Comparison of ENCODE assay signal across 2 cellular contexts in genomic region chr20:25245461-25245860, GRCh38.
TF ChIP-seq lines count a peak whose summit lies in the region.

No MANE protein-coding gene starts in this region.

TF ChIP-seq in SK-N-SH, 30 proteins besides CTCF, POLR2A, EP300 and RAD21 (continued from another document):
- no peak for TF ChIP-seq USF1 (IDR thresholded peaks at IDR 0.05; ENCODE audit: borderline replicate concordance, low read depth)
- TF ChIP-seq RXRA (IDR thresholded peaks at IDR 0.05; ENCODE audit: borderline replicate concordance, low read depth): no peak
- no peak for TF ChIP-seq REST (IDR thresholded peaks at IDR 0.05; ENCODE audit: low read depth, low read length)
- no peak for TF ChIP-seq TCF12 (IDR thresholded peaks at IDR 0.05)
- TF ChIP-seq IRF3 (IDR thresholded peaks at IDR 0.05; ENCODE audit: low read depth, low read length): no peak
- no peak for TF ChIP-seq USF2 (IDR thresholded peaks at IDR 0.05; ENCODE audit: borderline replicate concordance, low read depth, low read length)
- no peak for TF ChIP-seq GATA2 (CRISPR knock-in tag; IDR thresholded peaks at IDR 0.05)
- no peak for TF ChIP-seq FOXJ3 (CRISPR knock-in tag; IDR thresholded peaks at IDR 0.05)
TF ChIP-seq in SK-N-SH: peak in this region for 0.

TF ChIP-seq in SK-N-SH treated with all-trans-retinoic acid at 6 μM for 48 hours, 23 proteins besides CTCF, POLR2A, EP300 and RAD21 (continued from another document):
- TF ChIP-seq TSHZ2 (CRISPR knock-in tag; IDR thresholded peaks at IDR 0.05) (no peak), PATZ1 (CRISPR knock-in tag; IDR thresholded peaks at IDR 0.05; ENCODE audit: borderline replicate concordance) (no peak), TOX (CRISPR knock-in tag; IDR thresholded peaks at IDR 0.05; ENCODE audit: borderline replicate concordance) (no peak)
